1 cellular context compared by ENCODE assay signal in genomic region chr17:76485569-76485968, GRCh38.
TF ChIP-seq lines count a peak whose summit lies in the region.

No MANE protein-coding gene starts in this region.

TF ChIP-seq in A549, 52 proteins besides CTCF, POLR2A, EP300 and RAD21 (continued from another document):
- no peak for TF ChIP-seq PBX3 (IDR thresholded peaks at IDR 0.05)
- TF ChIP-seq NFE2L2 (conservative IDR thresholded peaks at IDR 0.05; ENCODE audit: low read length) = no peak
- no peak for TF ChIP-seq ELK1 (IDR thresholded peaks at IDR 0.05; ENCODE audit: low read depth, low read length)
